ENCODE assay signal across 12 cellular contexts in genomic region chr1:93171549-93172050, GRCh38. TPM values are rescaled to one million over a fixed set of nuclear protein-coding genes. Genes with fewer than 3 reads are reported as not detected.
DNase-seq lines count a peak whose midpoint lies in the region; ATAC-seq lines count a peak whose summit lies in the region.
"Had no signal": no experiment of that assay in that cellular context is flagged by ENCODE, and none has a peak within 500 bp of the region (broad histone marks: within the 10 kb centered on the region; RNA-seq: fewer than 3 reads in every experiment).

No MANE protein-coding gene starts in this region.

- H3K27ac ChIP-seq in CD4-positive, alpha-beta memory T cell (ENCODE audit: low read depth, low read length) = no peak overlapping the region
- no peak overlapping the region for H3K27ac ChIP-seq in naive thymus-derived CD4-positive, alpha-beta T cell (ENCODE audit: low read depth, low read length)

- H3K4me3 Mint-ChIP-seq in CD4-positive, alpha-beta memory T cell = peak overlapping the region; percentile 72 to 87 (median 81)
- peak overlapping the region; percentile 85 for H3K4me3 Mint-ChIP-seq in activated naive CD8-positive, alpha-beta T cell
- H3K4me3 Mint-ChIP-seq in naive thymus-derived CD4-positive, alpha-beta T cell = peak overlapping the region; percentile 59 to 95 (median 86)

- H3K27ac Mint-ChIP-seq in CD4-positive, alpha-beta memory T cell = peak overlapping the region; percentile 5 to 91 (median 63)
- peak overlapping the region; percentile 79 for H3K27ac Mint-ChIP-seq in activated naive CD8-positive, alpha-beta T cell
- H3K27ac Mint-ChIP-seq in naive thymus-derived CD4-positive, alpha-beta T cell = peak overlapping the region in 8 of 9 donors; percentile 0 to 85 (median 54)

- CTCF ChIA-PET in CD4-positive, alpha-beta memory T cell (lab: Charles Lee; ENCODE audit: partially characterized antibody) = no interaction called here
- CTCF ChIA-PET in naive thymus-derived CD4-positive, alpha-beta T cell (lab: Charles Lee) = no interaction called here

- H3K27me3 Mint-ChIP-seq in CD4-positive, alpha-beta memory T cell = no peaks in the 10 kb centered on the region
- H3K27me3 Mint-ChIP-seq in activated naive CD8-positive, alpha-beta T cell = no peaks in the 10 kb centered on the region
- no peaks in the 10 kb centered on the region for H3K27me3 Mint-ChIP-seq in naive thymus-derived CD4-positive, alpha-beta T cell

- peaks cover 44 to 47% of the 10 kb centered on the region in 2 donors for H3K36me3 Mint-ChIP-seq in CD4-positive, alpha-beta memory T cell
- peaks cover 29% of the 10 kb centered on the region for H3K36me3 Mint-ChIP-seq in activated naive CD8-positive, alpha-beta T cell
- H3K36me3 Mint-ChIP-seq in naive thymus-derived CD4-positive, alpha-beta T cell = peaks cover 3 to 51% (median 37%) of the 10 kb centered on the region in 5 donors

- peaks cover 46 to 79% (median 68%) of the 10 kb centered on the region in 4 donors for H3K4me1 Mint-ChIP-seq in CD4-positive, alpha-beta memory T cell
- H3K4me1 Mint-ChIP-seq in activated naive CD8-positive, alpha-beta T cell (ENCODE audit: low read depth) = peaks cover 61% of the 10 kb centered on the region
- H3K4me1 Mint-ChIP-seq in naive thymus-derived CD4-positive, alpha-beta T cell = peaks cover 54 to 80% (median 68%) of the 10 kb centered on the region in 7 donors

- no peak for DNase-seq in CD4-positive, alpha-beta memory T cell
- DNase-seq in naive thymus-derived CD4-positive, alpha-beta T cell = no peak
- DNase-seq in middle frontal gyrus (ENCODE audit: extremely low spot score, low spot score) (no peak), sciatic nerve (ENCODE audit: low spot score) (no peak), NOMO-1 treated with dmso at 0.1 percent for 144 hours (lab: John Stamatoyannopoulos, UW; ENCODE audit: unreplicated experiment) (no peak)
- DNase-seq in stimulated activated CD4-positive, alpha-beta T cell treated with anti-CD3 and anti-CD28 coated beads, Interleukin-15, amount 100 ng/mL, for 24 hours = no peak
- DNase-seq: GOT3; NCI-H1436 treated with DMSO at 0.1 percent for 48 hours; right cardiac atrium; stimulated activated naive CD4-positive, alpha-beta T cell treated with Interleukin-2 at 50 U/mL for 16 hours had no signal

- peaks cover 10% of the 10 kb centered on the region for H3K36me3 ChIP-seq in CD4-positive, alpha-beta memory T cell (ENCODE audit: insufficient read depth, low read length)
- H3K36me3 ChIP-seq in naive thymus-derived CD4-positive, alpha-beta T cell (ENCODE audit: control insufficient read depth in 2 of 3, insufficient read depth in 3 of 3, low read length in 3 of 3) = peaks cover 0 to 6% (median 3%) of the 10 kb centered on the region in 3 experiments

- POLR2A ChIA-PET in CD4-positive, alpha-beta memory T cell (lab: Charles Lee; ENCODE audit: partially characterized antibody) = interaction anchor here (0.6 to 1.7 kb wide), 2 partner anchors 93 to 647 kb away, joined by 3 to 4 read pairs; partner anchors contain the start of gene MTF2
- POLR2A ChIA-PET in naive thymus-derived CD4-positive, alpha-beta T cell (lab: Charles Lee) = no interaction called here

- H3K4me1 ChIP-seq in CD4-positive, alpha-beta memory T cell (ENCODE audit: insufficient read depth, low read length) = peaks cover 46% of the 10 kb centered on the region
- H3K4me1 ChIP-seq in naive thymus-derived CD4-positive, alpha-beta T cell (ENCODE audit: control insufficient read depth in 2 of 2, insufficient read depth in 2 of 2, low read length in 2 of 2) = peaks cover 17 to 39% of the 10 kb centered on the region in 2 donors

- H3K4me3 ChIP-seq in CD4-positive, alpha-beta memory T cell (ENCODE audit: low read length in 2 of 2) = peak overlapping the region in 1 of 2 donors; percentile 1
- peak overlapping the region; percentile 0 for H3K4me3 ChIP-seq in naive thymus-derived CD4-positive, alpha-beta T cell (ENCODE audit: low read length)

- H3K27me3 ChIP-seq in CD4-positive, alpha-beta memory T cell (ENCODE audit: insufficient read depth, low read length) = no peaks in the 10 kb centered on the region
- H3K27me3 ChIP-seq in naive thymus-derived CD4-positive, alpha-beta T cell (ENCODE audit: control insufficient read depth in 2 of 2, insufficient read depth in 2 of 2, low read length in 2 of 2) = no peaks in the 10 kb centered on the region

- H3K9me3 ChIP-seq in CD4-positive, alpha-beta memory T cell (ENCODE audit: control insufficient read depth in 1 of 2, low read length in 2 of 2) = no peaks in the 10 kb centered on the region
- H3K9me3 ChIP-seq in naive thymus-derived CD4-positive, alpha-beta T cell (ENCODE audit: control insufficient read depth in 2 of 3, low read length in 3 of 3) = no peaks in the 10 kb centered on the region

- intact Hi-C loops in CD4-positive, alpha-beta memory T cell (cut with micrococcal nuclease) = no loop called here
- intact Hi-C loops in naive thymus-derived CD4-positive, alpha-beta T cell (cut with micrococcal nuclease) = loop anchor here (1.0 to 2.0 kb wide), 2 partner anchors 8 to 19 kb away; no protein-coding TSS in a partner anchor
- intact Hi-C loops in sciatic nerve (cut with DNase I) = no loop called here

- ATAC-seq in HG02610 (IDR thresholded peaks at IDR 0.05; ENCODE audit: unreplicated experiment) (peak; percentile 39), sciatic nerve (no peak)
- ATAC-seq in naive thymus-derived CD4-positive, alpha-beta T cell = no peak
- ATAC-seq: right cardiac atrium had no signal

- H3K9me3 Mint-ChIP-seq in CD4-positive, alpha-beta memory T cell = peaks cover 0 to 16% (median 4%) of the 10 kb centered on the region in 8 donors
- no peaks in the 10 kb centered on the region for H3K9me3 Mint-ChIP-seq in activated naive CD8-positive, alpha-beta T cell (ENCODE audit: low read depth)
- peaks cover 0 to 16% (median 8%) of the 10 kb centered on the region in 11 donors for H3K9me3 Mint-ChIP-seq in naive thymus-derived CD4-positive, alpha-beta T cell

RNA-seq across cellular contexts. Expression of gene TMED5, which starts 8.6 kb away (rescaled TPM):
- total RNA-seq in CD4-positive, alpha-beta memory T cell = 10 to 100 TPM; 60.1 to 60.8 TPM
- polyA plus RNA-seq in CD4-positive, alpha-beta memory T cell = 10 to 100 TPM; 23.2 to 36.5 TPM
- total RNA-seq in naive thymus-derived CD4-positive, alpha-beta T cell = 10 to 100 TPM; 37.8 to 60.0 (median 47.4) TPM
- polyA plus RNA-seq in naive thymus-derived CD4-positive, alpha-beta T cell = 10 to 100 TPM; 17.6 to 20.0 TPM
- total RNA-seq in sciatic nerve = 40.5 TPM

RNA-seq across cellular contexts. Expression of gene CCDC18, which starts 8.9 kb away (rescaled TPM):
- total RNA-seq in CD4-positive, alpha-beta memory T cell = 10 to 100 TPM in 1 of 2 experiments, 1 to 10 TPM in 1; 9.0 to 14.8 TPM
- 1 to 10 TPM; 1.5 to 5.7 TPM for polyA plus RNA-seq in CD4-positive, alpha-beta memory T cell
- 10 to 100 TPM in 2 of 5 experiments, 1 to 10 TPM in 3; 5.2 to 13.7 (median 9.9) TPM for total RNA-seq in naive thymus-derived CD4-positive, alpha-beta T cell
- polyA plus RNA-seq in naive thymus-derived CD4-positive, alpha-beta T cell = 1 to 10 TPM; 3.4 to 6.9 TPM
- total RNA-seq in sciatic nerve = 7.2 TPM

Comparison
In these comparisons a context has a peak if more than half of its experiments do, and no peak if none do; other contexts are left out.
1. intact Hi-C loops: an anchor here in naive thymus-derived CD4-positive, alpha-beta T cell (1.0 to 2.0 kb wide); none called in CD4-positive, alpha-beta memory T cell and sciatic nerve.